8 cellular contexts compared by ENCODE assay signal in the genomic region with DNA sequence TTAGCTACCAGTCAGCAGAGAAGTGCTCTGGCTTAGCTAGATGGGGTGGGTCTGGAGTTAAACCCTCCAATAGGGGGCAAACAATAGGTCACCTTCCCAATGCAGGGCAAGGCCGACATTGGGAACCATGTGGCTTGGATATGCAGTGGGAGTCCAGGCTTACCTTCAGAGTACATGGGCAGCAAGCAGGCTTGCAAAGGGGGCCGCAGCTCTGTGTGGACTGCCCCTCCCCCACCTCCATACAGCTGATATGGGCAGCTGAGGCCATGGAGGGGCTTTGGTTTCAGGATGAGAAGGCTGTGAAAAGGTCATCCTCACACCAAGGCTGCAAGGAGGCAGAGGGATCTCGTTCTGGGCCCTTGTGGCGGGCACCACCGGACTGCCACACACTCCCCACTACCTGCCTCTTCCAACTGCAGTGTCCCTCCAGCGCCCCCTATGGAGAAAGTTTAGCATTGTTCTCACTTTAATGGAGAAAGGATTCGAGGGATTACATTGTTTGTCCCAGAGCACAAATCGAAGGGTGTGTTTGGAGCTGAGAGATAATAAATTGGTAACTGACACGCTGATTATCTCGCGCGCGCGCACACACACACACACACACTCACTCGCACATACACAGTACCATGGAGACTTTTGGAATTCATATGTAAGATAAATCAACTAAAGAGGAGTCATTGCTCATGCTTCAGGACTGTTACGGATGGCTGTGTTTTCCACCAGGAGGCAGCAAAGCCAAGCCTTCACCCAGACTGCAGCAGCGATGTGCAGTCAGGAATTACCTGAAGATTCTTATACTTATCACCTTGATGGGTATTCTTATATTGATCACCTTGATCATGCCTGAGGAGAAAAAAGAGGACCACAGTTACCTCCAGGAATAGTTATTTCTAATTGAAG. TPM values are rescaled to one million over a fixed set of nuclear protein-coding genes. Genes with fewer than 3 reads are reported as not detected.
DNase-seq lines count a peak whose midpoint lies in the region; ATAC-seq, FAIRE-seq and TF ChIP-seq lines count a peak whose summit lies in the region.

No MANE protein-coding gene starts in this region.

- dilution Hi-C loops in keratinocyte (cut with MboI; ENCODE audit: extremely low pct_ligation_motif_present, low sequenced_read_pairs): no loop called here

- peaks cover 14% of the 10 kb centered on the region for H3F3A ChIP-seq in SK-N-SH (replicated peaks; ENCODE audit: insufficient read depth)

- H3K79me2 ChIP-seq in SK-N-SH (ENCODE audit: insufficient read depth): no peaks in the 10 kb centered on the region
- no peaks in the 10 kb centered on the region for H3K79me2 ChIP-seq in keratinocyte (ENCODE audit: control insufficient read depth, insufficient read depth, low read length)

- H3K27ac ChIP-seq in SK-N-SH (ENCODE audit: low read depth in 2 of 2, low read length in 1 of 2) (no peak overlapping the region), keratinocyte (ENCODE audit: control insufficient read depth, insufficient read depth, low read length) (no peak overlapping the region)

- no TSS peak for BruUV-seq in Caco-2 (replicated peaks; lab: Mats Ljungman, UMichigan)

- H3K9me3 Mint-ChIP-seq in Caco-2 (ENCODE audit: unreplicated experiment): no peaks in the 10 kb centered on the region

- no peak overlapping the region for H2AFZ ChIP-seq in SK-N-SH (ENCODE audit: low read depth)
- peak overlapping the region; percentile 36 for H2AFZ ChIP-seq in keratinocyte (ENCODE audit: control insufficient read depth, low read length)

- H3K27me3 ChIP-seq in Caco-2 (replicated peaks; ENCODE audit: control insufficient read depth, insufficient read depth, low read length): 0 out of 2 replicates have a peak, but pooled peaks cover 1% of the 10 kb centered on the region
- H3K27me3 ChIP-seq in SK-N-SH (ENCODE audit: insufficient read depth): no peaks in the 10 kb centered on the region; the same call in 1 of the 2 replicates
- H3K27me3 ChIP-seq in keratinocyte (ENCODE audit: control insufficient read depth, extremely low read depth, insufficient read depth, low read length): no peaks in the 10 kb centered on the region

- H3K27ac Mint-ChIP-seq in Caco-2 (ENCODE audit: unreplicated experiment): no peak overlapping the region

- H3K4me3 ChIP-seq in Caco-2 (ENCODE audit: low read depth, low read length): no peak overlapping the region
- H3K4me3 ChIP-seq in SK-N-SH (ENCODE audit: low read depth in 2 of 2, low read length in 1 of 2): peak overlapping the region in 1 of 2 experiments; percentile 46; a peak in 1 of 4 replicates
- peak overlapping the region in 2 of 3 experiments; percentile 0 to 2 for H3K4me3 ChIP-seq in keratinocyte (ENCODE audit: control insufficient read depth in 2 of 3, extremely low read depth in 1 of 3, insufficient read depth in 2 of 3, low read depth in 1 of 3, low read length in 3 of 3)

- peaks cover 10% of the 10 kb centered on the region for H3K27me3 Mint-ChIP-seq in Caco-2 (ENCODE audit: insufficient read depth, unreplicated experiment)

- POLR2A ChIA-PET in Caco-2 (lab: Charles Lee): no interaction called here
- POLR2A ChIA-PET in HEK293T (lab: Yijun Ruan, JAX): no interaction called here
- POLR2A ChIA-PET in SK-N-SH (lab: Yijun Ruan, JAX): no interaction called here

- no peaks in the 10 kb centered on the region for H3K9me3 ChIP-seq in Caco-2
- no peaks in the 10 kb centered on the region for H3K9me3 ChIP-seq in SK-N-SH
- H3K9me3 ChIP-seq in keratinocyte (ENCODE audit: control insufficient read depth, low read depth, low read length): no peaks in the 10 kb centered on the region

- H3K4me2 ChIP-seq in SK-N-SH: 0 out of 2 replicates have a peak overlapping the region, but pooled peaks have one; percentile 25
- peak overlapping the region; percentile 42 for H3K4me2 ChIP-seq in keratinocyte (ENCODE audit: control insufficient read depth, extremely low read depth, insufficient read depth, low read depth, low read length)

- TF ChIP-seq RAD21 in SK-N-SH (IDR thresholded peaks at IDR 0.05; ENCODE audit: low read length): peak; percentile 61

- H4K20me1 ChIP-seq in SK-N-SH (ENCODE audit: insufficient read depth) (no peaks in the 10 kb centered on the region), keratinocyte (ENCODE audit: control insufficient read depth, extremely low read depth, insufficient read depth, low read length) (no peaks in the 10 kb centered on the region)

- H3K4me1 Mint-ChIP-seq in Caco-2 (ENCODE audit: low read depth, unreplicated experiment): no peaks in the 10 kb centered on the region

- H3K4me3 Mint-ChIP-seq in Caco-2 (ENCODE audit: unreplicated experiment): no peak overlapping the region

- 21% methylated on average over 17 of the region's 17 CpGs for WGBS in SK-N-SH (ENCODE audit: low lambda C conversion rate)

- peak; percentile 94 for FAIRE-seq in keratinocyte (lab: Jason Lieb, UNC)

- TF ChIP-seq EP300 in SK-N-SH (IDR thresholded peaks at IDR 0.05; ENCODE audit: borderline replicate concordance in 1 of 2, low read depth in 1 of 2, low read length in 1 of 2): no peak

- H3K9me2 ChIP-seq in SK-N-SH: no peaks in the 10 kb centered on the region

- TF ChIP-seq CTCF in Caco-2 (IDR thresholded peaks at IDR 0.05; ENCODE audit: insufficient read depth in 1 of 2, low read depth in 1 of 2, low read length in 1 of 2, severe bottlenecking in 1 of 2, unreplicated experiment in 1 of 2): peak; percentile 29 to 58
- TF ChIP-seq CTCF in SK-N-SH (IDR thresholded peaks at IDR 0.05): peak; percentile 86
- TF ChIP-seq CTCF in keratinocyte (optimal IDR thresholded peaks at IDR 0.05 in 1 of 3, IDR thresholded peaks at IDR 0.05 in 1 of 3, conservative IDR thresholded peaks at IDR 0.05 in 1 of 3; ENCODE audit: extremely low read depth in 1 of 3, insufficient read depth in 2 of 3, low read length in 3 of 3): peak; percentile 67 to 94 (median 84)

- peak in 1 of 2 experiments; percentile 26 for DNase-seq in Caco-2
- peak; percentile 60 for DNase-seq in HEK293T (ENCODE audit: extremely low spot score)
- DNase-seq in SK-N-SH: no peak
- DNase-seq in keratinocyte (ENCODE audit: low read depth, low spot score): no peak
- DNase-seq in activated CD8-positive, alpha-beta memory T cell treated with anti-CD3 and anti-CD28 coated beads, Interleukin-2, amount 50 U/mL, for 4 hours: no peak
- no peak for DNase-seq in hippocampal formation (lab: John Stamatoyannopoulos, UW)
- DNase-seq in sciatic nerve (ENCODE audit: low spot score): no peak

- H3K9ac ChIP-seq in SK-N-SH (no peak overlapping the region), keratinocyte (ENCODE audit: control insufficient read depth, extremely low read depth, insufficient read depth, low read length) (peak overlapping the region; percentile 5)

- no peaks in the 10 kb centered on the region for H3K36me3 Mint-ChIP-seq in Caco-2 (ENCODE audit: insufficient read depth, unreplicated experiment)

- intact Hi-C loops in Caco-2 (cut with micrococcal nuclease; ENCODE audit: unreplicated experiment) (loop anchor here (1.0 to 5.0 kb wide), 5 partner anchors 55 to 352 kb away; a partner anchor contains a TSS), sciatic nerve (cut with DNase I) (no loop called here)

- ATAC-seq in HG02571 (IDR thresholded peaks at IDR 0.05; ENCODE audit: unreplicated experiment) (no peak), sciatic nerve (no peak)

- H3K36me3 ChIP-seq in Caco-2 (ENCODE audit: control insufficient read depth, insufficient read depth, low read length): no peaks in the 10 kb centered on the region
- H3K36me3 ChIP-seq in SK-N-SH (replicated peaks in 1 of 2; ENCODE audit: control insufficient read depth in 1 of 2, insufficient read depth in 2 of 2, low read length in 1 of 2): no peaks in the 10 kb centered on the region
- no peaks in the 10 kb centered on the region for H3K36me3 ChIP-seq in keratinocyte (ENCODE audit: control insufficient read depth in 2 of 2, extremely low read depth in 1 of 2, insufficient read depth in 2 of 2, low read length in 2 of 2)

- CTCF ChIA-PET in Caco-2 (lab: Charles Lee) (interaction anchor here (3.0 kb wide), 1 partner anchor 322 kb away, joined by 27 read pairs; no protein-coding TSS in a partner anchor), HEK293T (lab: Yijun Ruan, JAX) (interaction anchor here (0.6 to 3.4 kb wide), 8 partner anchors 10 to 351 kb away, joined by 3 to 23 read pairs (median 5); a partner anchor contains a TSS), SK-N-SH (lab: Yijun Ruan, JAX) (interaction anchor here (0.8 to 2.4 kb wide), 10 partner anchors 10 to 353 kb away, joined by 3 to 21 read pairs (median 5); a partner anchor contains a TSS)

- no peaks in the 10 kb centered on the region for H3K9me1 ChIP-seq in keratinocyte (ENCODE audit: control insufficient read depth, extremely low read depth, insufficient read depth, low read length)

- H3K4me1 ChIP-seq in Caco-2 (no peaks in the 10 kb centered on the region), SK-N-SH (ENCODE audit: control insufficient read depth in 1 of 2, insufficient read depth in 2 of 2, low read depth in 1 of 2, low read length in 1 of 2) (peaks cover 0 to 3% of the 10 kb centered on the region in 2 experiments; a peak in 1 of 4 replicates), keratinocyte (ENCODE audit: control insufficient read depth, extremely low read depth, insufficient read depth, low read length) (no peaks in the 10 kb centered on the region)

RNA-seq across cellular contexts. Expression of a gene that starts 7.0 kb away (rescaled TPM):
- not detected in 2 replicates for total RNA-seq in Caco-2 (2022)
- polyA plus RNA-seq in SK-N-SH (2012; rRNA removed): not detected in 2 replicates
- not detected in 2 replicates for polyA plus RNA-seq in SK-N-SH (2012; cell fraction: cytosol; rRNA removed)
- not detected in 2 replicates for polyA plus RNA-seq in SK-N-SH (2012; cell fraction: nucleus; rRNA removed)
- polyA plus RNA-seq in keratinocyte: 0.08 to 0.53 TPM in 2 of 3 replicates, not detected in the other
- not detected for polyA plus RNA-seq in keratinocyte (2011; ENCODE audit: low read depth)
- polyA plus RNA-seq in keratinocyte (2011; cell fraction: cytosol; rRNA removed): 0.39 TPM in 1 of 2 replicates, not detected in the other
- not detected in 2 replicates for polyA plus RNA-seq in keratinocyte (2011; cell fraction: nucleus; rRNA removed)
- not detected in 2 replicates for polyA plus RNA-seq in keratinocyte (2012; ENCODE audit: low replicate concordance)
- polyA minus RNA-seq in keratinocyte: not detected in 3 replicates
- polyA minus RNA-seq in keratinocyte (2011; cell fraction: cytosol; rRNA and poly(A)+ RNA removed): not detected
- polyA minus RNA-seq in keratinocyte (2011; cell fraction: nucleus; rRNA and poly(A)+ RNA removed): not detected in 2 replicates
- not detected for total RNA-seq in sciatic nerve

RNA-seq across cellular contexts. Expression of a gene that starts 11.3 kb away (rescaled TPM):
- total RNA-seq in Caco-2 (2022): not detected in 2 replicates
- polyA plus RNA-seq in SK-N-SH (2012; rRNA removed): not detected in 2 replicates
- not detected in 2 replicates for polyA plus RNA-seq in SK-N-SH (2012; cell fraction: cytosol; rRNA removed)
- not detected in 2 replicates for polyA plus RNA-seq in SK-N-SH (2012; cell fraction: nucleus; rRNA removed)
- not detected in 3 replicates for polyA plus RNA-seq in keratinocyte
- polyA plus RNA-seq in keratinocyte (2011; ENCODE audit: low read depth): not detected
- polyA plus RNA-seq in keratinocyte (2011; cell fraction: cytosol; rRNA removed): not detected in 2 replicates
- not detected in 2 replicates for polyA plus RNA-seq in keratinocyte (2011; cell fraction: nucleus; rRNA removed)
- polyA plus RNA-seq in keratinocyte (2012; ENCODE audit: low replicate concordance): not detected in 2 replicates
- not detected in 3 replicates for polyA minus RNA-seq in keratinocyte
- not detected for polyA minus RNA-seq in keratinocyte (2011; cell fraction: cytosol; rRNA and poly(A)+ RNA removed)
- polyA minus RNA-seq in keratinocyte (2011; cell fraction: nucleus; rRNA and poly(A)+ RNA removed): not detected in 2 replicates
- total RNA-seq in sciatic nerve: not detected

RNA-seq across cellular contexts. Expression of a gene that starts 28.4 kb away (rescaled TPM):
- total RNA-seq in Caco-2 (2022) (not detected in 2 replicates), sciatic nerve (not detected)
- polyA plus RNA-seq in SK-N-SH (2012; rRNA removed) (not detected in 2 replicates), keratinocyte (0.32 to 1.2 TPM (median 0.60 TPM) in 3 replicates)
- not detected in 2 replicates for polyA plus RNA-seq in SK-N-SH (2012; cell fraction: cytosol; rRNA removed)
- not detected in 2 replicates for polyA plus RNA-seq in SK-N-SH (2012; cell fraction: nucleus; rRNA removed)
- polyA plus RNA-seq in keratinocyte (2011; ENCODE audit: low read depth): 41.7 TPM
- polyA plus RNA-seq in keratinocyte (2011; cell fraction: cytosol; rRNA removed): 1.1 and 2.2 TPM in 2 replicates
- 0.71 and 2.1 TPM in 2 replicates for polyA plus RNA-seq in keratinocyte (2011; cell fraction: nucleus; rRNA removed)
- polyA plus RNA-seq in keratinocyte (2012; ENCODE audit: low replicate concordance): 1.2 and 216 TPM in 2 replicates
- 2.6 TPM in 1 of 3 replicates, not detected in the others for polyA minus RNA-seq in keratinocyte
- not detected for polyA minus RNA-seq in keratinocyte (2011; cell fraction: cytosol; rRNA and poly(A)+ RNA removed)
- 1.2 TPM in 1 of 2 replicates, not detected in the other for polyA minus RNA-seq in keratinocyte (2011; cell fraction: nucleus; rRNA and poly(A)+ RNA removed)

RNA-seq across cellular contexts. Expression of a gene that starts 37.3 kb away (rescaled TPM):
- total RNA-seq in Caco-2 (2022) (not detected in 2 replicates), sciatic nerve (not detected)
- polyA plus RNA-seq in SK-N-SH (2012; rRNA removed) (0.64 and 0.86 TPM in 2 replicates), keratinocyte (61.1 to 231 TPM (median 89.2 TPM) in 3 replicates)
- 0.42 TPM in 2 replicates for polyA plus RNA-seq in SK-N-SH (2012; cell fraction: cytosol; rRNA removed)
- polyA plus RNA-seq in SK-N-SH (2012; cell fraction: nucleus; rRNA removed): 0.83 and 1.1 TPM in 2 replicates
- polyA plus RNA-seq in keratinocyte (2011; ENCODE audit: low read depth): 859 TPM
- polyA plus RNA-seq in keratinocyte (2011; cell fraction: cytosol; rRNA removed): 80.8 and 93.6 TPM in 2 replicates
- polyA plus RNA-seq in keratinocyte (2011; cell fraction: nucleus; rRNA removed): 168 and 195 TPM in 2 replicates
- 60.7 and 434 TPM in 2 replicates for polyA plus RNA-seq in keratinocyte (2012; ENCODE audit: low replicate concordance)
- 29.0 to 64.7 TPM (median 34.8 TPM) in 3 replicates for polyA minus RNA-seq in keratinocyte
- polyA minus RNA-seq in keratinocyte (2011; cell fraction: cytosol; rRNA and poly(A)+ RNA removed): 53.3 TPM
- 47.8 and 54.5 TPM in 2 replicates for polyA minus RNA-seq in keratinocyte (2011; cell fraction: nucleus; rRNA and poly(A)+ RNA removed)

RNA-seq across cellular contexts. Expression of a gene that starts 43.8 kb away (rescaled TPM):
- total RNA-seq in Caco-2 (2022): not detected in 2 replicates
- not detected in 2 replicates for polyA plus RNA-seq in SK-N-SH (2012; rRNA removed)
- not detected in 2 replicates for polyA plus RNA-seq in SK-N-SH (2012; cell fraction: cytosol; rRNA removed)
- polyA plus RNA-seq in SK-N-SH (2012; cell fraction: nucleus; rRNA removed): not detected in 2 replicates
- polyA plus RNA-seq in keratinocyte: 0.43 TPM in 1 of 3 replicates, not detected in the others
- 37.9 TPM for polyA plus RNA-seq in keratinocyte (2011; ENCODE audit: low read depth)
- polyA plus RNA-seq in keratinocyte (2011; cell fraction: cytosol; rRNA removed): not detected in 2 replicates
- not detected in 2 replicates for polyA plus RNA-seq in keratinocyte (2011; cell fraction: nucleus; rRNA removed)
- polyA plus RNA-seq in keratinocyte (2012; ENCODE audit: low replicate concordance): 63.1 TPM in 1 of 2 replicates, not detected in the other
- not detected in 3 replicates for polyA minus RNA-seq in keratinocyte
- polyA minus RNA-seq in keratinocyte (2011; cell fraction: cytosol; rRNA and poly(A)+ RNA removed): not detected
- polyA minus RNA-seq in keratinocyte (2011; cell fraction: nucleus; rRNA and poly(A)+ RNA removed): not detected in 2 replicates
- total RNA-seq in sciatic nerve: not detected
